In the genomic region with DNA sequence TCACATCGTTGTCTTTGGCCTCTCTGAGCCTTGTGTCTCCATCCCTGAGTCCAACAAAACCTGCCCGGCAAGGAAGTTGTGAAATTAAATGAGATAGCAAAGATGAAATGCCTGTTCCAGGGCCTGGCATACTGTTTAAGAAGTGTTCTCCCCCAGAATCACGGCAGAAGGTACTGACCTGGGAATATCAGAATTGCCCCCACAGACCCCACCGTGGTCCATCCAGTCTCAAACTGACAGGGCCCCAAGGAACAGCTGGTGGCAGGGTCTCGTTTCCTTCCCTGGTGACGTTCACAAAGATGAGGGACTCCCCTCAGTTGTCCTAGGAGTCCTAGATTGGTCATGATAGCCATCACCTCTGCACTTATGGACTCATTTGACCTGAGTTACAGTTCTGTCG, we compare ENCODE assay signal across 10 cellular contexts. TPM values are rescaled to one million over a fixed set of nuclear protein-coding genes. Genes with fewer than 3 reads are reported as not detected.
DNase-seq lines count a peak whose midpoint lies in the region; ATAC-seq and TF ChIP-seq lines count a peak whose summit lies in the region.
"Had no signal": no experiment of that assay in that cellular context is flagged by ENCODE, and none has a peak within 500 bp of the region (broad histone marks: within the 10 kb centered on the region; RNA-seq: fewer than 3 reads in every experiment).

No MANE protein-coding gene starts in this region.

- POLR2A ChIA-PET in CD8-positive, alpha-beta memory T cell (lab: Charles Lee): no interaction called here

- H3K27ac Mint-ChIP-seq in CD8-positive, alpha-beta memory T cell: peak overlapping the region in 7 of 8 donors; percentile 63 to 93 (median 90)
- peak overlapping the region; percentile 95 to 98 (median 98) for H3K27ac Mint-ChIP-seq in nephron

- H3K27ac ChIP-seq in CD8-positive, alpha-beta memory T cell (ENCODE audit: low read depth, low read length): no peak overlapping the region
- H3K27ac ChIP-seq in dorsolateral prefrontal cortex: peak overlapping the region in 9 of 59 donors; percentile 35 to 96 (median 92)

- peaks cover 3 to 5% of the 10 kb centered on the region in 2 donors for H3K27me3 Mint-ChIP-seq in CD8-positive, alpha-beta memory T cell
- peaks cover 23% of the 10 kb centered on the region for H3K27me3 Mint-ChIP-seq in nephron (ENCODE audit: low read depth)

- H3K4me3 Mint-ChIP-seq in CD8-positive, alpha-beta memory T cell: peak overlapping the region; percentile 90 to 95 (median 91)
- peak overlapping the region; percentile 95 to 97 (median 97) for H3K4me3 Mint-ChIP-seq in nephron

- H3K9me3 Mint-ChIP-seq in CD8-positive, alpha-beta memory T cell: no peaks in the 10 kb centered on the region
- H3K9me3 Mint-ChIP-seq in nephron: no peaks in the 10 kb centered on the region

- H3K36me3 Mint-ChIP-seq in CD8-positive, alpha-beta memory T cell: peaks cover 0 to 8% (median 3%) of the 10 kb centered on the region in 3 donors
- H3K36me3 Mint-ChIP-seq in nephron (ENCODE audit: low read depth): peaks cover 4% of the 10 kb centered on the region

- ATAC-seq in GM18498 (IDR thresholded peaks at IDR 0.05; ENCODE audit: unreplicated experiment): no peak
- ATAC-seq in HG02571 (IDR thresholded peaks at IDR 0.05; ENCODE audit: unreplicated experiment): no peak

- H3K4me3 ChIP-seq in CD8-positive, alpha-beta memory T cell (ENCODE audit: low read length): no peak overlapping the region
- H3K4me3 ChIP-seq in LNCaP clone FGC (ENCODE audit: low read depth, low read length) (peak overlapping the region; percentile 83), dorsolateral prefrontal cortex (peak overlapping the region in 49 of 59 donors; percentile 61 to 97 (median 83)), BE2C (ENCODE audit: low read depth, low read length) (no peak overlapping the region)

- H3K27me3 ChIP-seq in CD8-positive, alpha-beta memory T cell (ENCODE audit: insufficient read depth, low read length, poor library complexity, severe bottlenecking): peaks cover 4% of the 10 kb centered on the region
- H3K27me3 ChIP-seq in dorsolateral prefrontal cortex: no peaks in the 10 kb centered on the region
- H3K27me3 ChIP-seq in BE2C: no peaks in the 10 kb centered on the region

- TF ChIP-seq CTCF in LNCaP clone FGC (IDR thresholded peaks at IDR 0.05; ENCODE audit: control insufficient read depth, extremely low read depth, insufficient read depth) (no peak), dorsolateral prefrontal cortex (IDR thresholded peaks at IDR 0.05 in 54 of 56, conservative IDR thresholded peaks at IDR 0.05 in 2 of 56; ENCODE audit: low read depth in 1 of 56, partially characterized antibody in 56 of 56) (no peak), nephron (IDR thresholded peaks at IDR 0.05; ENCODE audit: unreplicated experiment in 3 of 3) (no peak), BE2C (IDR thresholded peaks at IDR 0.05; ENCODE audit: low read depth, low read length) (no peak)

- in situ Hi-C loops in ACHN (cut with HindIII; ENCODE audit: low pct_ligation_motif_present, low pct_unique_long_range_greater_than_20kb, low sequenced_read_pairs): no loop called here

- H3K9me3 ChIP-seq in CD8-positive, alpha-beta memory T cell (ENCODE audit: low read length): no peaks in the 10 kb centered on the region
- no peaks in the 10 kb centered on the region for H3K9me3 ChIP-seq in BE2C

- intact Hi-C loops in dorsolateral prefrontal cortex (cut with DNase I): loop anchor here (5.0 to 10.0 kb wide), 4 partner anchors 34 to 657 kb away; partner anchors contain the start of genes SLC35C1 (in 1 of the 2) and SYT13 (in 1 of the 2)

- no peaks in the 10 kb centered on the region for H3K36me3 ChIP-seq in CD8-positive, alpha-beta memory T cell (ENCODE audit: insufficient read depth, low read length)
- no peaks in the 10 kb centered on the region for H3K36me3 ChIP-seq in BE2C

- H3K4me1 Mint-ChIP-seq in CD8-positive, alpha-beta memory T cell: peaks cover 47 to 64% (median 53%) of the 10 kb centered on the region in 3 donors
- H3K4me1 Mint-ChIP-seq in nephron: peaks cover 50% of the 10 kb centered on the region

- peaks cover 22% of the 10 kb centered on the region for H3K4me1 ChIP-seq in CD8-positive, alpha-beta memory T cell (ENCODE audit: insufficient read depth, low read length)
- peaks cover 5% of the 10 kb centered on the region; the same call in 1 of the 2 replicates for H3K4me1 ChIP-seq in BE2C

- no peak for DNase-seq in CD8-positive, alpha-beta memory T cell
- DNase-seq in LNCaP clone FGC (ENCODE audit: low read depth): no peak
- DNase-seq in dorsolateral prefrontal cortex: peak in 2 of 10 donors; percentile 0 to 10
- no peak for DNase-seq in ACHN
- no peak for DNase-seq in BE2C
- DNase-seq: EL, NCI-H748 treated with DMSO at 0.1 percent for 48 hours had no signal

- CTCF ChIA-PET in CD8-positive, alpha-beta memory T cell (lab: Charles Lee): no interaction called here

RNA-seq across cellular contexts. Expression of gene PRDM11, which starts 1.8 kb away (rescaled TPM):
- 1 to 10 TPM; 5.6 to 7.7 TPM for total RNA-seq in CD8-positive, alpha-beta memory T cell
- 3.1 TPM for polyA plus RNA-seq in CD8-positive, alpha-beta memory T cell
- 10 to 100 TPM; 18.8 to 43.2 (median 30.9) TPM for total RNA-seq in dorsolateral prefrontal cortex
- 5.9 TPM for polyA plus RNA-seq in BE2C (2012; ENCODE audit: insufficient read depth, insufficient read length, low read depth)

Comparison
In these comparisons a context has a peak if more than half of its experiments do, and no peak if none do; other contexts are left out.
1. H3K4me3 ChIP-seq: peak in LNCaP clone FGC (single experiment) and dorsolateral prefrontal cortex (49 of 59); none in CD8-positive, alpha-beta memory T cell (single experiment) and BE2C (single experiment).